ENCODE assay signal across 8 cellular contexts in genomic region chr9:126398403-126399058, GRCh38.
A peak's percentile ranks its signal among the peaks of the same experiment; 100 is the strongest.
DNase-seq lines count a peak whose midpoint lies in the region; ATAC-seq and TF ChIP-seq lines count a peak whose summit lies in the region.

No MANE protein-coding gene starts in this region.

- H3K9me3 ChIP-seq in OCI-LY3 (ENCODE audit: insufficient read depth, low read length) (no peaks in the 10 kb centered on the region), esophagus squamous epithelium (no peaks in the 10 kb centered on the region)

- ATAC-seq in natural killer cell (peak; percentile 59 to 75 (median 73)), HG02938 (IDR thresholded peaks at IDR 0.05; ENCODE audit: unreplicated experiment) (no peak)
- peak; percentile 33 to 60 for ATAC-seq in stimulated activated naive B cell treated with anti-CD40 and anti-IgM and Interleukin-4, amounts not matched to agents 10 μg/mL and 1 μg/mL and 100 μg/mL, for 72 hours (replicated peaks)

- H3K79me2 ChIP-seq in OCI-LY3 (ENCODE audit: low read length), result no peaks in the 10 kb centered on the region

- H2AFZ ChIP-seq in OCI-LY3 (ENCODE audit: low read depth, low read length), result no peak overlapping the region

- peak; percentile 81 for TF ChIP-seq CTCF in OCI-LY3 (IDR thresholded peaks at IDR 0.05; ENCODE audit: low read depth, low read length)
- peak; percentile 89 to 97 (median 96) for TF ChIP-seq CTCF in esophagus squamous epithelium (IDR thresholded peaks at IDR 0.05)
- peak; percentile 98 for TF ChIP-seq CTCF in natural killer cell (IDR thresholded peaks at IDR 0.05)

- peaks cover 5 to 15% of the 10 kb centered on the region in 2 donors for H3K4me1 Mint-ChIP-seq in natural killer cell
- peaks cover 26 to 46% of the 10 kb centered on the region in 2 donors for H3K4me1 Mint-ChIP-seq in stimulated activated naive B cell treated with anti-CD40 and anti-IgM and Interleukin-4, amounts not matched to agents 10 μg/mL and 1 μg/mL and 100 μg/mL, for 72 hours

- H3K4me3 Mint-ChIP-seq in natural killer cell, result no peak overlapping the region
- H3K4me3 Mint-ChIP-seq in stimulated activated naive B cell treated with anti-CD40 and anti-IgM and Interleukin-4, amounts not matched to agents 10 μg/mL and 1 μg/mL and 100 μg/mL, for 72 hours, result no peak overlapping the region

- H3K4me1 ChIP-seq in OCI-LY3 (ENCODE audit: low read length), result peaks cover 35% of the 10 kb centered on the region
- H3K4me1 ChIP-seq in esophagus squamous epithelium, result peaks cover 14 to 52% (median 20%) of the 10 kb centered on the region in 3 donors

- DNase-seq in A172 (ENCODE audit: low spot score), result peak; percentile 29
- peak; percentile 41 for DNase-seq in GM19240 (ENCODE audit: insufficient read length, low spot score)
- peak; percentile 76 for DNase-seq in activated T-cell treated with anti-CD3 and anti-CD28 coated beads for 48 hours (ENCODE audit: low read depth)
- DNase-seq in esophagus squamous epithelium (lab: John Stamatoyannopoulos, UW), result no peak
- peak; percentile 73 for DNase-seq in natural killer cell
- peak; percentile 64 for DNase-seq in stimulated activated naive B cell treated with anti-CD40 and anti-IgM and Interleukin-4, amounts not matched to agents 10 μg/mL and 1 μg/mL and 100 μg/mL, for 72 hours

- no peaks in the 10 kb centered on the region for H3K9me3 Mint-ChIP-seq in natural killer cell
- H3K9me3 Mint-ChIP-seq in stimulated activated naive B cell treated with anti-CD40 and anti-IgM and Interleukin-4, amounts not matched to agents 10 μg/mL and 1 μg/mL and 100 μg/mL, for 72 hours, result no peaks in the 10 kb centered on the region

- intact Hi-C loops in esophagus squamous epithelium (cut with DNase I) (loop anchor here (5.0 to 10.0 kb wide), 2 partner anchors 81 to 96 kb away; no protein-coding TSS in a partner anchor), natural killer cell (cut with micrococcal nuclease) (loop anchor here (1.0 to 5.0 kb wide), 3 partner anchors 71 to 96 kb away; partner anchors contain the start of gene MVB12B)

- peaks cover 10% of the 10 kb centered on the region; the same call in 1 of the 2 replicates for H4K20me1 ChIP-seq in OCI-LY3 (ENCODE audit: insufficient read depth, low read length)

- H3K9ac ChIP-seq in OCI-LY3 (ENCODE audit: low read length), result no peak overlapping the region

- H3K4me2 ChIP-seq in OCI-LY3 (ENCODE audit: low read length), result 0 out of 2 replicates have a peak overlapping the region, but pooled peaks have one; percentile 66

- H3K36me3 Mint-ChIP-seq in natural killer cell, result no peaks in the 10 kb centered on the region
- H3K36me3 Mint-ChIP-seq in stimulated activated naive B cell treated with anti-CD40 and anti-IgM and Interleukin-4, amounts not matched to agents 10 μg/mL and 1 μg/mL and 100 μg/mL, for 72 hours, result peaks cover 0 to 13% of the 10 kb centered on the region in 2 donors

- H3K27me3 ChIP-seq in OCI-LY3 (ENCODE audit: low read depth, low read length), result peaks cover 62% of the 10 kb centered on the region
- H3K27me3 ChIP-seq in esophagus squamous epithelium, result no peaks in the 10 kb centered on the region

- TF ChIP-seq POLR2A in esophagus squamous epithelium (IDR thresholded peaks at IDR 0.05), result no peak

- H3K27ac Mint-ChIP-seq in natural killer cell, result no peak overlapping the region
- peak overlapping the region; percentile 31 for H3K27ac Mint-ChIP-seq in stimulated activated naive B cell treated with anti-CD40 and anti-IgM and Interleukin-4, amounts not matched to agents 10 μg/mL and 1 μg/mL and 100 μg/mL, for 72 hours

- H3K36me3 ChIP-seq in OCI-LY3 (replicated peaks; ENCODE audit: low read depth, low read length), result no peaks in the 10 kb centered on the region
- peaks cover 0 to 61% (median 0%) of the 10 kb centered on the region in 3 donors for H3K36me3 ChIP-seq in esophagus squamous epithelium

- 20 to 42% methylated on average over 10 to 17 of the region's 25 CpGs for WGBS in esophagus squamous epithelium, 2 donors

- H3K4me3 ChIP-seq in OCI-LY3 (ENCODE audit: low read length), result no peak overlapping the region
- no peak overlapping the region for H3K4me3 ChIP-seq in esophagus squamous epithelium

- H3K27ac ChIP-seq in OCI-LY3 (ENCODE audit: low read length), result no peak overlapping the region
- peak overlapping the region in 1 of 4 donors; percentile 35 for H3K27ac ChIP-seq in esophagus squamous epithelium

- H3K27me3 Mint-ChIP-seq in natural killer cell (ENCODE audit: low read depth in 2 of 2), result peaks cover 0 to 8% of the 10 kb centered on the region in 2 donors
- H3K27me3 Mint-ChIP-seq in stimulated activated naive B cell treated with anti-CD40 and anti-IgM and Interleukin-4, amounts not matched to agents 10 μg/mL and 1 μg/mL and 100 μg/mL, for 72 hours, result peaks cover 5 to 9% of the 10 kb centered on the region in 2 donors
